Comparison of ENCODE assay signal across 1 cellular context in genomic region chr6:118800394-118801071, GRCh38.
TF ChIP-seq lines count a peak whose summit lies in the region.

No MANE protein-coding gene starts in this region.

TF ChIP-seq in K562, 482 proteins besides CTCF, POLR2A, EP300 and RAD21 (continued from another document and continues in another):
- TF ChIP-seq ZNF395 (CRISPR knock-in tag; IDR thresholded peaks at IDR 0.05): peak; percentile 37; the same call in 1 of the 2 replicates
- no peak for TF ChIP-seq ZNF217 (CRISPR knock-in tag; IDR thresholded peaks at IDR 0.05)
- TF ChIP-seq SRF (CRISPR knock-in tag; IDR thresholded peaks at IDR 0.05): no peak
- TF ChIP-seq MNT (conservative IDR thresholded peaks at IDR 0.05): peak in 1 of 2 experiments; percentile 48; a peak in 1 of 4 replicates
- no peak for TF ChIP-seq NCOR1 (IDR thresholded peaks at IDR 0.05)
- peak; percentile 10; the same call in 1 of the 2 replicates for TF ChIP-seq ZNF384 (IDR thresholded peaks at IDR 0.05; ENCODE audit: low read depth, low read length)
- TF ChIP-seq POU5F1 (IDR thresholded peaks at IDR 0.05; ENCODE audit: borderline replicate concordance, low read depth, low read length, partially characterized antibody): no peak
- no peak for TF ChIP-seq NONO (IDR thresholded peaks at IDR 0.05; ENCODE audit: low read depth in 2 of 2, low read length in 1 of 2)
- no peak for TF ChIP-seq PCBP2 (IDR thresholded peaks at IDR 0.05; ENCODE audit: low read depth, low read length, poor library complexity, severe bottlenecking)
- peak; percentile 38 for TF ChIP-seq KLF16 (IDR thresholded peaks at IDR 0.05)
- no peak for TF ChIP-seq PRDM10 (IDR thresholded peaks at IDR 0.05; ENCODE audit: partially characterized antibody)
- TF ChIP-seq CBX3 (IDR thresholded peaks at IDR 0.05; ENCODE audit: borderline replicate concordance in 1 of 2, low read length in 2 of 2): peak in 1 of 2 experiments; percentile 76; a peak in 2 of 3 replicates
- no peak for TF ChIP-seq HSF4 (CRISPR knock-in tag; IDR thresholded peaks at IDR 0.05; ENCODE audit: borderline replicate concordance)
- 0 out of 2 replicates have a peak, but pooled peaks have one; percentile 17 for TF ChIP-seq CC2D1A (IDR thresholded peaks at IDR 0.05)
- no peak for TF ChIP-seq LCOR (CRISPR knock-in tag; IDR thresholded peaks at IDR 0.05)
- TF ChIP-seq CEBPB (tag; IDR thresholded peaks at IDR 0.05): no peak
- TF ChIP-seq SNIP1 (IDR thresholded peaks at IDR 0.05; ENCODE audit: low read depth): no peak
- no peak for TF ChIP-seq HDAC3 (IDR thresholded peaks at IDR 0.05; ENCODE audit: borderline replicate concordance, partially characterized antibody)
- peak; percentile 48; the same call in 1 of the 2 replicates for TF ChIP-seq STAG1 (CRISPR knock-in tag; IDR thresholded peaks at IDR 0.05; ENCODE audit: borderline replicate concordance)
- TF ChIP-seq MAZ (CRISPR knock-in tag; conservative IDR thresholded peaks at IDR 0.05 in 1 of 2, IDR thresholded peaks at IDR 0.05 in 1 of 2): peak in 1 of 2 experiments; percentile 49; a peak in 1 of 4 replicates
- TF ChIP-seq ZNF24 (IDR thresholded peaks at IDR 0.05): peak; percentile 26; the same call in 1 of the 2 replicates
- no peak for TF ChIP-seq ZBTB2 (IDR thresholded peaks at IDR 0.05)
- no peak for TF ChIP-seq ZNF324 (CRISPR knock-in tag; IDR thresholded peaks at IDR 0.05)
- no peak for TF ChIP-seq BCOR (IDR thresholded peaks at IDR 0.05)
- TF ChIP-seq HDAC8 (tag; IDR thresholded peaks at IDR 0.05): no peak
- TF ChIP-seq ZNF280A (IDR thresholded peaks at IDR 0.05; ENCODE audit: low read depth, partially characterized antibody): no peak
- no peak for TF ChIP-seq MTF1 (CRISPR knock-in tag; IDR thresholded peaks at IDR 0.05; ENCODE audit: borderline replicate concordance)
- peak in 1 of 2 experiments; percentile 50; a peak in 1 of 4 replicates for TF ChIP-seq ARNT (IDR thresholded peaks at IDR 0.05)
- no peak for TF ChIP-seq ATF6 (CRISPR knock-in tag; IDR thresholded peaks at IDR 0.05)
- peak; percentile 68 for TF ChIP-seq DEAF1 (CRISPR knock-in tag; IDR thresholded peaks at IDR 0.05)
- no peak for TF ChIP-seq ATF1 (CRISPR knock-in tag; IDR thresholded peaks at IDR 0.05)
- TF ChIP-seq ATF1 (tag; IDR thresholded peaks at IDR 0.05): 0 out of 2 replicates have a peak, but pooled peaks have one; percentile 6
- peak; percentile 46; the same call in 1 of the 2 replicates for TF ChIP-seq JUND (IDR thresholded peaks at IDR 0.05; ENCODE audit: borderline replicate concordance, low read depth, low read length)
- peak; percentile 25; the same call in 1 of the 3 replicates for TF ChIP-seq JUND (tag; IDR thresholded peaks at IDR 0.05; ENCODE audit: borderline replicate concordance, low read depth, low read length)
- TF ChIP-seq EHMT2 (IDR thresholded peaks at IDR 0.05): no peak
- TF ChIP-seq PTTG1 (tag; IDR thresholded peaks at IDR 0.05; ENCODE audit: low read depth): no peak
- 0 out of 2 replicates have a peak, but pooled peaks have one; percentile 12 for TF ChIP-seq BHLHE40 (IDR thresholded peaks at IDR 0.05; ENCODE audit: low read length)
- peak; percentile 68 for TF ChIP-seq SMC3 (conservative IDR thresholded peaks at IDR 0.05; ENCODE audit: insufficient read depth, low read depth, low read length)
- TF ChIP-seq DLX4 (CRISPR knock-in tag; IDR thresholded peaks at IDR 0.05): no peak
- 0 out of 2 replicates have a peak, but pooled peaks have one; percentile 50 for TF ChIP-seq E2F1 (CRISPR knock-in tag; IDR thresholded peaks at IDR 0.05)
- no peak for TF ChIP-seq GTF3C2 (IDR thresholded peaks at IDR 0.05; ENCODE audit: borderline replicate concordance, extremely low read depth, insufficient read length)
